Comparison of ENCODE assay signal across 12 cellular contexts in the genomic region with DNA sequence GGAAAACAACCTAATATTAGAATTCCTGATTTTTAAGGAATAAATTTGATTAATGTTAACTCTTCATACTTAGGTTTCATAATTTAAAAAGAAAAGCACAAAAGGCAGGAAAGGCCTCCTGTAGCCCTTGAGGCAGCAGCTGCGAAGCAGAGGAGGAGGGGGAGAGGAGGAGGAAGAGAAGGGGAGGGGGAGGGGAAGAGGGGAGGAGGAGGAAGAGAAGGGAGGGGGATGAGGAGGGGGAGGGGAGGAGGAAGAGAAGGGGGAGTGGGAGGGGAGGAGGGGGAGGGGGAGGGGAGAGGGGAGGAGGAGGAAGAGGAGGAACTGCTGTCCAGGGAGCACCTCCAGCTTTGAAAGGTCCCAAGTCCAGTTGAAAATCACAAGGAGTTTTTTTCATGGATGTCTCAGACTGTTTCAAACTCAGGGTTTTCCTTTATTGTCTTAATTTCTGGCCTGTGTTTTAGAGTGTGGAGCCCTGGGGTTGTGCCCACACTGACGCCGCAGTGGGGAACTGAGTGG. TPM values are rescaled to one million over a fixed set of nuclear protein-coding genes. Genes with fewer than 3 reads are reported as not detected.
DNase-seq lines count a peak whose midpoint lies in the region; ATAC-seq and TF ChIP-seq lines count a peak whose summit lies in the region.
"Had no signal": no experiment of that assay in that cellular context is flagged by ENCODE, and none has a peak within 500 bp of the region (broad histone marks: within the 10 kb centered on the region; RNA-seq: fewer than 3 reads in every experiment).

No MANE protein-coding gene starts in this region.

- H3K36me3 Mint-ChIP-seq in CD4-positive, alpha-beta memory T cell = peaks cover 15 to 17% of the 10 kb centered on the region in 2 donors
- peaks cover 41% of the 10 kb centered on the region for H3K36me3 Mint-ChIP-seq in endodermal cell (ENCODE audit: low read depth)

- H3K9me3 Mint-ChIP-seq in CD4-positive, alpha-beta memory T cell = no peaks in the 10 kb centered on the region
- H3K9me3 Mint-ChIP-seq in endodermal cell = no peaks in the 10 kb centered on the region
- H3K9me3 Mint-ChIP-seq: CD14-positive monocyte had no signal

- H3K4me3 ChIP-seq in BLaER1 (no peak overlapping the region), SK-N-MC (no peak overlapping the region), endodermal cell (ENCODE audit: low read length) (no peak overlapping the region)
- H3K4me3 ChIP-seq in CD4-positive, alpha-beta memory T cell (ENCODE audit: low read length in 2 of 2) = no peak overlapping the region
- H3K4me3 ChIP-seq: esophagus squamous epithelium, GM23248 had no signal

- POLR2A ChIA-PET in CD4-positive, alpha-beta memory T cell (lab: Charles Lee; ENCODE audit: partially characterized antibody) = interaction anchor here (1.0 to 1.5 kb wide), 2 partner anchors 35 to 37 kb away, joined by 3 to 4 read pairs; a partner anchor contains a TSS

- peak overlapping the region; percentile 67 to 94 (median 88) for H3K27ac Mint-ChIP-seq in CD4-positive, alpha-beta memory T cell
- no peak overlapping the region for H3K27ac Mint-ChIP-seq in endodermal cell

- peak overlapping the region in 6 of 8 donors; percentile 60 to 78 (median 66) for H3K4me3 Mint-ChIP-seq in CD4-positive, alpha-beta memory T cell
- no peak overlapping the region for H3K4me3 Mint-ChIP-seq in endodermal cell
- H3K4me3 Mint-ChIP-seq: CD14-positive monocyte had no signal

- no peaks in the 10 kb centered on the region for H3K27me3 ChIP-seq in BLaER1
- H3K27me3 ChIP-seq in CD4-positive, alpha-beta memory T cell (ENCODE audit: insufficient read depth, low read length) = no peaks in the 10 kb centered on the region
- H3K27me3 ChIP-seq in endodermal cell (ENCODE audit: control insufficient read depth, insufficient read depth, low read length, poor library complexity, severe bottlenecking) = no peaks in the 10 kb centered on the region
- H3K27me3 ChIP-seq: esophagus squamous epithelium had no signal

- H3K9me3 ChIP-seq in BLaER1 (no peaks in the 10 kb centered on the region), SK-N-MC (ENCODE audit: low read depth, low read length) (no peaks in the 10 kb centered on the region), endodermal cell (ENCODE audit: control insufficient read depth, low read length) (no peaks in the 10 kb centered on the region)
- no peaks in the 10 kb centered on the region for H3K9me3 ChIP-seq in CD4-positive, alpha-beta memory T cell (ENCODE audit: control insufficient read depth in 1 of 2, low read length in 2 of 2)
- H3K9me3 ChIP-seq: esophagus squamous epithelium, SK-N-SH had no signal

- H3K9ac ChIP-seq in BLaER1 (peak overlapping the region; percentile 9; the same call in 1 of the 2 replicates), SK-N-MC (ENCODE audit: insufficient read length) (no peak overlapping the region), endodermal cell (ENCODE audit: extremely low read depth, low read length, poor library complexity, severe bottlenecking) (no peak overlapping the region)
- H3K9ac ChIP-seq: GM23248, SK-N-SH had no signal

- intact Hi-C loops in CD4-positive, alpha-beta memory T cell (cut with micrococcal nuclease) = no loop called here

- H3K4me2 ChIP-seq in BLaER1 = peak overlapping the region; percentile 51
- H3K4me2 ChIP-seq: SK-N-SH had no signal

- no peak for TF ChIP-seq CTCF in endodermal cell (conservative IDR thresholded peaks at IDR 0.05)

- peaks cover 6 to 30% (median 13%) of the 10 kb centered on the region in 4 donors for H3K4me1 Mint-ChIP-seq in CD4-positive, alpha-beta memory T cell
- H3K4me1 Mint-ChIP-seq in endodermal cell = no peaks in the 10 kb centered on the region

- CTCF ChIA-PET in CD4-positive, alpha-beta memory T cell (lab: Charles Lee; ENCODE audit: partially characterized antibody) = interaction anchor here (1.1 kb wide), 1 partner anchor 33 kb away, joined by 3 read pairs; no protein-coding TSS in a partner anchor

- H4K20me1 ChIP-seq in BLaER1 = no peaks in the 10 kb centered on the region

- DNase-seq in CD4-positive, alpha-beta memory T cell = peak in 1 of 5 donors; percentile 16
- no peak for DNase-seq in SK-N-MC (ENCODE audit: low read depth, low spot score)
- DNase-seq in endodermal cell = no peak
- no peak for DNase-seq in activated gamma-delta T cell (lab: John Stamatoyannopoulos, UW)
- DNase-seq: esophagus squamous epithelium, GM23248, NCI-H2107, SK-N-SH had no signal

- ATAC-seq in GM19397 (IDR thresholded peaks at IDR 0.05; ENCODE audit: unreplicated experiment) (no peak), GM19467 (IDR thresholded peaks at IDR 0.05; ENCODE audit: unreplicated experiment) (no peak)

- H3K36me3 ChIP-seq in BLaER1 (peaks cover 66% of the 10 kb centered on the region), SK-N-MC (ENCODE audit: insufficient read depth, low read length) (peaks cover 29% of the 10 kb centered on the region; the same call in 1 of the 2 replicates), endodermal cell (ENCODE audit: control insufficient read depth, insufficient read depth, low read length) (peaks cover 47% of the 10 kb centered on the region)
- H3K36me3 ChIP-seq in CD4-positive, alpha-beta memory T cell (ENCODE audit: insufficient read depth, low read length) = peaks cover 19% of the 10 kb centered on the region

- WGBS in endodermal cell (ENCODE audit: insufficient coverage in 1 of 2, insufficient read length in 1 of 2), 2 experiments = 95% methylated on average over 2 of the region's 3 CpGs; no CpG with 5 or more reads in 1 of the 2 experiments

- peaks cover 56% of the 10 kb centered on the region for H3K4me1 ChIP-seq in BLaER1
- H3K4me1 ChIP-seq in CD4-positive, alpha-beta memory T cell (ENCODE audit: insufficient read depth, low read length) = peaks cover 26% of the 10 kb centered on the region
- H3K4me1 ChIP-seq in endodermal cell (ENCODE audit: control insufficient read depth, insufficient read depth, low read length) = no peaks in the 10 kb centered on the region
- H3K4me1 ChIP-seq: esophagus squamous epithelium had no signal

- no peaks in the 10 kb centered on the region for H3K27me3 Mint-ChIP-seq in CD4-positive, alpha-beta memory T cell
- no peaks in the 10 kb centered on the region for H3K27me3 Mint-ChIP-seq in endodermal cell (ENCODE audit: insufficient read depth)

- H3K27ac ChIP-seq in BLaER1 (peak overlapping the region; percentile 72), SK-N-MC (peak overlapping the region; percentile 74), endodermal cell (ENCODE audit: low read depth, low read length) (peak overlapping the region; percentile 53)
- peak overlapping the region; percentile 33 for H3K27ac ChIP-seq in CD4-positive, alpha-beta memory T cell (ENCODE audit: low read depth, low read length)
- H3K27ac ChIP-seq: GM23248 had no signal

RNA-seq across cellular contexts. Expression of a gene that starts 35.1 kb away (rescaled TPM):
- 10 to 100 TPM; 94.6 to 95.9 TPM for total RNA-seq in CD4-positive, alpha-beta memory T cell
- 10 to 100 TPM; 14.1 to 17.8 TPM for polyA plus RNA-seq in CD4-positive, alpha-beta memory T cell
- 10 to 100 TPM; 51.0 to 52.2 TPM for total RNA-seq in endodermal cell
- 41.5 TPM for polyA plus RNA-seq in endodermal cell (2013, experiment 1 of 2)
- polyA plus RNA-seq in endodermal cell (2013, experiment 2 of 2) = 38.8 TPM
